1 cellular context compared by ENCODE assay signal in the genomic region with DNA sequence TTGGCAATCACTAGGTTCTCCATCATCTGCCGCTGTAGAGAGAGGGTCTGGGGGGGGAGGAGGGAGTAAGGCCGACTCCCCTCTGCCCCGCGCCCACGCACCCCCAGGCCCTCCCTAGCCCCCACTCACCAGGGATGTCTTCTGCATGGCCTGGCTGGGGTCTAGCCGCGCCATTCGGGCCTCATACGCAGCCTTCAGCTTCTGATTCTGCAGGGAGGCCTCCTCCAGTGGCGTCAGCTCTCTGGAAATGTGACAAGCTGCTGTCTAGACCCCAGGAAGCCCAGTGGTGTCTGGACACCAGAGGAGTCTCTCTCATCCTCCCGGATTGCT.
TF ChIP-seq lines count a peak whose summit lies in the region.

No MANE protein-coding gene starts in this region.

TF ChIP-seq in GM12878, 131 proteins besides CTCF, POLR2A, EP300 and RAD21:
- TF ChIP-seq EZH2 (IDR thresholded peaks at IDR 0.05; ENCODE audit: borderline replicate concordance, control insufficient read depth, low read depth, low read length), result no peak
- TF ChIP-seq SRF (IDR thresholded peaks at IDR 0.05; ENCODE audit: low read depth in 2 of 2, low read length in 2 of 2), result no peak
- no peak for TF ChIP-seq SREBF1 (IDR thresholded peaks at IDR 0.05; ENCODE audit: low read length)
- no peak for TF ChIP-seq KDM1A (IDR thresholded peaks at IDR 0.05; ENCODE audit: borderline replicate concordance)
- TF ChIP-seq ZBED1 (IDR thresholded peaks at IDR 0.05; ENCODE audit: borderline replicate concordance), result no peak
- TF ChIP-seq IKZF1 (conservative IDR thresholded peaks at IDR 0.05), result no peak
- no peak for TF ChIP-seq CBX5 (IDR thresholded peaks at IDR 0.05; ENCODE audit: low read depth)
